ENCODE assay signal across 19 cellular contexts in the genomic region with DNA sequence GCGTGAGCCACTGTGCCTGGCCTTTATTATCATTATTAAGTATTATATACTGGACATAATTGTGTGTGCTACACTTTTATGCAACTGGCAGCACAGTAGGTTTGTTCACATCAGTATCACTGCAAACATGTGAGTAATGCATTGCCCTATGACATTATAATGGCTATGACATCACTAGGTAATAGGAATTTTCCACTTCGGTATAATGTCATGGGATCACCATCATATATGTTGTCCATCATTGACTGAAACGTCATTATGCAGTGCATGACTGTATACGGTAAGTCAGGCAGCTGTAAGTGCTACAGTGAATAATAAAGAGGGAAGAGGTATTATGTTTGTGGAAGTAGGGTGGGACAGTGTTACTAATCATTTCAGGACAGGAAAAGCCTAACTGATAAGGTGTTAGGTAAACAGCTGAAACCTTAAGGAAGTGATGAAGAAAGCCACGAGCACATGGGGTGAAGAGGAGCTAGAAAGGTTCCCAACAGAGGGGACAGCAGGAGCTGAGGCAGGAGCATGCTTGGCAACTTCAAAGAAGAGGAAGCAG.
"Had no signal": no experiment of that assay in that cellular context is flagged by ENCODE, and none has a peak within 500 bp of the region (broad histone marks: within the 10 kb centered on the region; RNA-seq: fewer than 3 reads in every experiment).

No MANE protein-coding gene starts in this region.

- H3K27ac ChIP-seq: SK-N-MC, VCaP had no signal

- DNase-seq: activated CD4-positive, alpha-beta memory T cell treated with anti-CD3 and anti-CD28 coated beads for 36 hours; activated CD4-positive, alpha-beta T cell treated with anti-CD3 and anti-CD28 coated beads, Interleukin-2, amount 10 ng/mL, durations not matched to agents 7 days and 5 days; activated CD4-positive, CD25-positive, alpha-beta regulatory T cell; activated gamma-delta T cell treated with Interleukin-2 at 50 U/mL for 16 hours; activated naive CD4-positive, alpha-beta T cell treated with anti-CD3 and anti-CD28 coated beads, Interleukin-2, amount 10 ng/mL, durations not matched to agents 7 days and 5 days; activated naive CD8-positive, alpha-beta T cell treated with anti-CD3 and anti-CD28 coated beads for 36 hours; activated T-cell treated with anti-CD3 and anti-CD28 coated beads for 4 hours; activated T-cell treated with anti-CD3 and anti-CD28 coated beads, Interleukin-2, amount 50 U/mL, for 48 hours; central memory CD4-positive, alpha-beta T cell; NCI-H1048; NCI-H146; NCI-H1930; NCI-H2171; NCI-H2227 treated with DMSO at 0.1 percent for 48 hours; NCI-H526; T-helper 1 cell had no signal

- H3K4me3 ChIP-seq: SK-N-MC had no signal

- ATAC-seq: Right ventricle myocardium inferior had no signal
